2 cellular contexts compared by ENCODE assay signal in genomic region chr2:129318581-129319421, GRCh38.
TF ChIP-seq lines count a peak whose summit lies in the region.

No MANE protein-coding gene starts in this region.

TF ChIP-seq in GM23338, 12 proteins besides CTCF, POLR2A, EP300 and RAD21 (continued from another document):
- TF ChIP-seq ZNF462 (CRISPR knock-in tag; IDR thresholded peaks at IDR 0.05) (no peak), JUNB (IDR thresholded peaks at IDR 0.05; ENCODE audit: unreplicated experiment) (no peak), ZNF114 (CRISPR knock-in tag; IDR thresholded peaks at IDR 0.05) (no peak), ZNF331 (CRISPR knock-in tag; IDR thresholded peaks at IDR 0.05; ENCODE audit: low read depth) (no peak)

TF ChIP-seq in WTC11, 78 proteins besides CTCF, POLR2A, EP300 and RAD21 (continued from another document):
- TF ChIP-seq ARID4B (CRISPR knock-in tag; IDR thresholded peaks at IDR 0.05; ENCODE audit: borderline replicate concordance) (no peak), TCF7 (CRISPR knock-in tag; IDR thresholded peaks at IDR 0.05; ENCODE audit: low read depth) (no peak), ATF6 (CRISPR knock-in tag; IDR thresholded peaks at IDR 0.05) (no peak), AFF4 (CRISPR knock-in tag; IDR thresholded peaks at IDR 0.05; ENCODE audit: borderline replicate concordance) (no peak), ZBTB43 (CRISPR knock-in tag; IDR thresholded peaks at IDR 0.05) (no peak), MXD4 (CRISPR knock-in tag; IDR thresholded peaks at IDR 0.05; ENCODE audit: borderline replicate concordance) (no peak), RELA (CRISPR knock-in tag; IDR thresholded peaks at IDR 0.05; ENCODE audit: borderline replicate concordance) (no peak), SMAD3 (CRISPR knock-in tag; IDR thresholded peaks at IDR 0.05; ENCODE audit: borderline replicate concordance) (no peak)
TF ChIP-seq in WTC11: peak in this region for 0.
